In the genomic region with DNA sequence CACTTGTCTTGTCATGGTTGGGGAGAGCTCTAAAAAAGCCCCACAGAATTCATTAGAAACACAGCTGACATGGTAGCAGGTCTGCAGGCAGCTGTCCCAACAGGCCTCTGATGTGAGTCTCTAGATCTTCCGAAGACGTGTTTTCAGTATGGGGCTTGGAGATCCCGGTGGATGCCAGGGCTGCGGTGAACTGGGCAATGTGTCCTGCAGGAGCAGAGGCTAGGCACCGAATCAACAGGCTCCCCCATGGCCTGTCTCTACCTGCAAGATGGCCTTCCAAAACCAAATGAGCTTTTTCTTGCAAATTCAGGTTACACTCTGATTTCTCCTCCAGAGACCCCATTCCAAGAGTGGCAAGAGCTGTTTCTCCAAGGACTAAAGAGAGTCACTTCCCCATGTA, we compare ENCODE assay signal across 20 cellular contexts. TPM values are rescaled to one million over a fixed set of nuclear protein-coding genes. Genes with fewer than 3 reads are reported as not detected.
A peak's percentile ranks its signal among the peaks of the same experiment; 100 is the strongest.
DNase-seq lines count a peak whose midpoint lies in the region; ATAC-seq, FAIRE-seq and TF ChIP-seq lines count a peak whose summit lies in the region.
"Had no signal": no experiment of that assay in that cellular context is flagged by ENCODE, and none has a peak within 500 bp of the region (broad histone marks: within the 10 kb centered on the region; RNA-seq: fewer than 3 reads in every experiment).

No MANE protein-coding gene starts in this region.

- H3K4me1 ChIP-seq in esophagus muscularis mucosa (peaks cover 2 to 76% (median 73%) of the 10 kb centered on the region in 4 donors), muscle layer of colon (ENCODE audit: insufficient read depth, low read length) (peaks cover 62% of the 10 kb centered on the region), rectal smooth muscle tissue (ENCODE audit: control insufficient read depth, insufficient read depth, low read length) (peaks cover 35% of the 10 kb centered on the region), transverse colon (peaks cover 0 to 17% (median 7%) of the 10 kb centered on the region in 4 donors), ovary (ENCODE audit: insufficient read depth) (peaks cover 8% of the 10 kb centered on the region)

- intact Hi-C loops in esophagus muscularis mucosa (cut with DNase I): no loop called here
- intact Hi-C loops in transverse colon (cut with DNase I; ENCODE audit: low total_unique reads): loop anchor here (5.0 kb wide), 1 partner anchor 116 kb away; no protein-coding TSS in a partner anchor
- intact Hi-C loops in ovary (cut with DNase I): no loop called here

- no peak for TF ChIP-seq EP300 in esophagus muscularis mucosa (IDR thresholded peaks at IDR 0.05)
- TF ChIP-seq EP300 in transverse colon (IDR thresholded peaks at IDR 0.05; ENCODE audit: low read depth): no peak
- no peak for TF ChIP-seq EP300 in ovary (IDR thresholded peaks at IDR 0.05)

- ATAC-seq in effector memory CD8-positive, alpha-beta T cell (replicated peaks): no peak
- ATAC-seq in HG02798 (IDR thresholded peaks at IDR 0.05; ENCODE audit: poor library complexity, unreplicated experiment): no peak
- ATAC-seq: CD8-positive, alpha-beta T cell; GM23338 had no signal

- no peaks in the 10 kb centered on the region for H3K9me3 Mint-ChIP-seq in effector memory CD8-positive, alpha-beta T cell
- H3K9me3 Mint-ChIP-seq: CD8-positive, alpha-beta T cell; GM23338 had no signal

- peak overlapping the region; percentile 73 to 80 (median 77) for H3K4me3 ChIP-seq in esophagus muscularis mucosa
- peak overlapping the region in 1 of 2 donors; percentile 39 for H3K4me3 ChIP-seq in muscle layer of colon (ENCODE audit: low read depth in 1 of 2, low read length in 2 of 2)
- peak overlapping the region; percentile 9 for H3K4me3 ChIP-seq in rectal smooth muscle tissue (ENCODE audit: low read length)
- no peak overlapping the region for H3K4me3 ChIP-seq in transverse colon
- no peak overlapping the region for H3K4me3 ChIP-seq in ovary
- H3K4me3 ChIP-seq: GM23338 had no signal

- TF ChIP-seq POLR2A in esophagus muscularis mucosa (IDR thresholded peaks at IDR 0.05; ENCODE audit: low read depth): no peak
- no peak for TF ChIP-seq POLR2A in transverse colon (IDR thresholded peaks at IDR 0.05)
- TF ChIP-seq POLR2A in GM12891 (IDR thresholded peaks at IDR 0.05; ENCODE audit: low read depth, low read length): no peak
- TF ChIP-seq POLR2A in ovary (IDR thresholded peaks at IDR 0.05): no peak

- H3K9ac ChIP-seq in muscle layer of colon (ENCODE audit: low read length): peak overlapping the region; percentile 2
- H3K9ac ChIP-seq in rectal smooth muscle tissue (ENCODE audit: low read length): no peak overlapping the region

- TF ChIP-seq CTCF in esophagus muscularis mucosa (IDR thresholded peaks at IDR 0.05) (no peak), transverse colon (IDR thresholded peaks at IDR 0.05) (no peak), ovary (IDR thresholded peaks at IDR 0.05) (no peak)

- no peak overlapping the region for H3K27ac Mint-ChIP-seq in effector memory CD8-positive, alpha-beta T cell
- H3K27ac Mint-ChIP-seq: CD14-positive monocyte; CD8-positive, alpha-beta T cell; GM23338 had no signal

- peaks cover 0 to 11% (median 0%) of the 10 kb centered on the region in 4 donors for H3K27me3 ChIP-seq in esophagus muscularis mucosa
- no peaks in the 10 kb centered on the region for H3K27me3 ChIP-seq in muscle layer of colon (ENCODE audit: control insufficient read depth in 1 of 2, insufficient read depth in 2 of 2, low read length in 2 of 2)
- no peaks in the 10 kb centered on the region for H3K27me3 ChIP-seq in rectal smooth muscle tissue (ENCODE audit: control insufficient read depth, insufficient read depth, low read length)
- peaks cover 11% of the 10 kb centered on the region for H3K27me3 ChIP-seq in transverse colon
- no peaks in the 10 kb centered on the region for H3K27me3 ChIP-seq in ovary

- WGBS in esophagus muscularis mucosa: 57% methylated on average over 5 of the region's 5 CpGs
- WGBS in transverse colon (ENCODE audit: low coverage in 1 of 2), 2 donors: 85% methylated on average over 5 of the region's 5 CpGs; no CpG with 5 or more reads in 1 of the 2 donors
- 88 to 94% (median 90%) methylated on average over 5 of the region's 5 CpGs for WGBS in ovary, 3 donors

- no peak overlapping the region for H3K4me3 Mint-ChIP-seq in effector memory CD8-positive, alpha-beta T cell
- H3K4me3 Mint-ChIP-seq: CD14-positive monocyte; CD8-positive, alpha-beta T cell; GM23338 had no signal

- H3K27me3 Mint-ChIP-seq in effector memory CD8-positive, alpha-beta T cell: peaks cover 27 to 35% of the 10 kb centered on the region in 2 donors

- in situ Hi-C loops in transverse colon (cut with MboI; ENCODE audit: low pct_ligation_motif_present in 1 of 4, low pct_unique_long_range_greater_than_20kb in 1 of 4, low sequenced_read_pairs in 3 of 4): no loop called here

- DNase-seq in esophagus muscularis mucosa (ENCODE audit: extremely low spot score) (no peak), transverse colon (no peak), GM12891 (ENCODE audit: insufficient read length, low spot score) (no peak), ovary (no peak)
- DNase-seq in effector memory CD8-positive, alpha-beta T cell: no peak
- DNase-seq: CD8-positive, alpha-beta T cell; COR-L47; DMS153; DMS79 treated with DMSO at 0.1 percent for 48 hours; EL; H7 had no signal

- peak overlapping the region; percentile 97 to 99 (median 98) for H3K27ac ChIP-seq in esophagus muscularis mucosa (replicated peaks in 1 of 4)
- H3K27ac ChIP-seq in muscle layer of colon (ENCODE audit: low read depth, low read length): peak overlapping the region; percentile 76
- H3K27ac ChIP-seq in rectal smooth muscle tissue (ENCODE audit: low read depth, low read length): peak overlapping the region; percentile 95
- H3K27ac ChIP-seq in transverse colon: peak overlapping the region; percentile 85 to 92 (median 87)
- no peak overlapping the region for H3K27ac ChIP-seq in ovary

- H3K4me1 Mint-ChIP-seq in effector memory CD8-positive, alpha-beta T cell (ENCODE audit: low read depth in 2 of 2): no peaks in the 10 kb centered on the region
- H3K4me1 Mint-ChIP-seq: CD14-positive monocyte had no signal

- H3K36me3 Mint-ChIP-seq in effector memory CD8-positive, alpha-beta T cell (ENCODE audit: insufficient read depth): no peaks in the 10 kb centered on the region
- H3K36me3 Mint-ChIP-seq: CD14-positive monocyte; CD8-positive, alpha-beta T cell had no signal

- no peak for FAIRE-seq in GM12891 (lab: Jason Lieb, UNC)
- FAIRE-seq: D721Med, G401.6, GM12892 had no signal

- H3K9me3 ChIP-seq in esophagus muscularis mucosa: no peaks in the 10 kb centered on the region
- H3K9me3 ChIP-seq in muscle layer of colon (ENCODE audit: low read length): no peaks in the 10 kb centered on the region
- H3K9me3 ChIP-seq in transverse colon: no peaks in the 10 kb centered on the region
- no peaks in the 10 kb centered on the region for H3K9me3 ChIP-seq in ovary

- H3K36me3 ChIP-seq in esophagus muscularis mucosa (no peaks in the 10 kb centered on the region), muscle layer of colon (ENCODE audit: insufficient read depth, low read length) (no peaks in the 10 kb centered on the region), rectal smooth muscle tissue (ENCODE audit: control insufficient read depth, insufficient read depth, low read length) (no peaks in the 10 kb centered on the region), transverse colon (no peaks in the 10 kb centered on the region), ovary (no peaks in the 10 kb centered on the region)

TF ChIP-seq in GM12891, 5 proteins besides CTCF, POLR2A, EP300 and RAD21:
- TF ChIP-seq POU2F2 (IDR thresholded peaks at IDR 0.05; ENCODE audit: low read depth, low read length) (no peak), TAF1 (IDR thresholded peaks at IDR 0.05; ENCODE audit: low read depth, low read length) (no peak), PAX5 (IDR thresholded peaks at IDR 0.05; ENCODE audit: insufficient read depth, low read length, severe bottlenecking) (no peak), POLR2AphosphoS5 (IDR thresholded peaks at IDR 0.05; ENCODE audit: low read depth, low read length) (no peak), SPI1 (IDR thresholded peaks at IDR 0.05; ENCODE audit: low read depth, low read length) (no peak)

RNA-seq across cellular contexts. Expression of a gene that starts 2.9 kb away (rescaled TPM):
- total RNA-seq in esophagus muscularis mucosa (100 to 1,000 TPM in 2 of 4 donors, 10 to 100 TPM in 2; 56.8 to 150 (median 96.9) TPM), transverse colon (10 to 100 TPM in 3 of 4 donors, 1 to 10 TPM in 1; 7.8 to 19.1 (median 13.0) TPM), ovary (10 to 100 TPM in 4 of 7 donors, 1 to 10 TPM in 3; 5.5 to 22.1 (median 11.6) TPM)
- polyA plus RNA-seq in GM12891 (2012; ENCODE audit: low read depth, missing spikeins): 0.04 TPM
- 10 to 100 TPM; 13.3 to 66.0 TPM for polyA plus RNA-seq in ovary
- total RNA-seq: A673; CD8-positive, alpha-beta T cell had no signal
- polyA plus RNA-seq: CD14-positive monocyte had no signal

Comparison
In these comparisons a context has a peak if more than half of its experiments do, and no peak if none do; other contexts are left out.
1. H3K27ac ChIP-seq: peak in esophagus muscularis mucosa (4 of 4), muscle layer of colon (single experiment), rectal smooth muscle tissue (single experiment) and transverse colon (4 of 4); none in ovary (0 of 2).
2. H3K4me3 ChIP-seq: peak in esophagus muscularis mucosa (4 of 4) and rectal smooth muscle tissue (single experiment); none in transverse colon (0 of 4) and ovary (single experiment).